In the genomic region with DNA sequence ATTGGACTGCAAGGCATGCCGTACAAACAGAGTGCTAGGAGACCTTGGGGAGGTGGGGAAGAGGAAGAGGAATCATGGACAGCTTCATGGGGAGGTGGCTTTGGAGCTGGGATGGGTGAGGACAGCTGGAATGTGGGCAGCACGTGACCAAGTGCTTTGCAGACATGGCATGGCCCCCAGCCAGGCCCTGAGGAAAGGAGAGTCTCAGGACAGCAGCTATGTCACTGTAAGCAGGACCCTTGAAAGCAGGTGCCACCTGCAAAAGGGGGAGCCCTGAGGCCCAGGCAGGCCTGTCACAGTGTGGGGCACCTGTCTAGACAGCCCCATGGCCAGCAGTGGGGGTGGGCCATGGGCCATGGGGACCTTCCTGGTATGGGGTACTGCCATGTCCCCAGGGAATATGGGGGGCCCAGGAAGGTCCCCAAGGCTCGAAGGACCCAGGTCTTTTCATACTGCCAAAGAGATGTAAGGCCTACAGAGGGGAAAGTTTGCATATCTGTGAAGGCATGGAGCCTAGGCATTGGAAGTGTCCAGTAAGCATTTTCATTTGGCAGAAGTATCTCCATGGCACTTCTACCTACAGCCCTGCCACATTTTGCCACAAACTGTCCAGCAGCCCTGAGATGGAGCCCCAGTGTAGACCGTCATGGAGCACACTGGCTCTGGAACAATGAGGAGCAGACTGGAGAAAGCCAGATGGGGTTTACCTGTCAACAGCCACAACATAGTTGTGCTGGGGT, we compare ENCODE assay signal across 1 cellular context.
TF ChIP-seq lines count a peak whose summit lies in the region.

No MANE protein-coding gene starts in this region.

TF ChIP-seq in HepG2, 621 proteins besides CTCF, POLR2A, EP300 and RAD21:
- TF ChIP-seq MAFK (conservative IDR thresholded peaks at IDR 0.05 in 1 of 2, IDR thresholded peaks at IDR 0.05 in 1 of 2; ENCODE audit: low read length in 2 of 2) (peak; percentile 29 to 52; a peak in 2 of 4 replicates), ZNF224 (CRISPR knock-in tag; IDR thresholded peaks at IDR 0.05) (no peak), MAFF (IDR thresholded peaks at IDR 0.05; ENCODE audit: low read depth, low read length) (peak; percentile 51; the same call in 1 of the 2 replicates)
- TF ChIP-seq, protein P1, sequence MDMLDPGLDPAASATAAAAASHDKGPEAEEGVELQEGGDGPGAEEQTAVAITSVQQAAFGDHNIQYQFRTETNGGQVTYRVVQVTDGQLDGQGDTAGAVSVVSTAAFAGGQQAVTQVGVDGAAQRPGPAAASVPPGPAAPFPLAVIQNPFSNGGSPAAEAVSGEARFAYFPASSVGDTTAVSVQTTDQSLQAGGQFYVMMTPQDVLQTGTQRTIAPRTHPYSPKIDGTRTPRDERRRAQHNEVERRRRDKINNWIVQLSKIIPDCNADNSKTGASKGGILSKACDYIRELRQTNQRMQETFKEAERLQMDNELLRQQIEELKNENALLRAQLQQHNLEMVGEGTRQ (IDR thresholded peaks at IDR 0.05; ENCODE audit: low read depth, low read length): peak; percentile 14; the same call in 1 of the 2 replicates
- TF ChIP-seq, protein P1 (CRISPR knock-in tag; IDR thresholded peaks at IDR 0.05; ENCODE audit: borderline replicate concordance): no peak
TF ChIP-seq in HepG2: peak in this region for 3.
